ENCODE assay signal across 2 cellular contexts in the genomic region with DNA sequence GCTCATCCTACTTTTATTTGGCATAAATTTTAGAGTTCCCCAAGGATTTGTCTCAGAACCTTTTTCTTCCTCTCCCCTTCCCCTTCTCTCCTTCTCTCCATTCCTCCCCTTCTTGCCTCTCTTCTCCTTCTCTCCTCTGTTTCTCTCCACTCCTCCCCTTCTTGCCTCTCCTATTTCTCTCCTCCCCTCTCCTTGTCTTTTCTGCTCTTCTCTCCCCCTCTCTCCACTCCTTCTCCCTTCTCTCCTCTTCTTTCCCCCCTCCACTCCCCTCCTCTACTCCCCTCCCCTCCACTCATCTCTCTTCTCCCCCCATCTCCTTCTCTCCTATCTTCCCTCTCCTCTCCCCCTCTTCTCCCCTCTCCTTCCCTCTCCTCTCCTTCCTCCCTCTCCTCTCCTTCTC.
TF ChIP-seq lines count a peak whose summit lies in the region.

No MANE protein-coding gene starts in this region.

TF ChIP-seq in HepG2, 621 proteins besides CTCF, POLR2A, EP300 and RAD21:
- TF ChIP-seq ZNF530 (CRISPR knock-in tag; IDR thresholded peaks at IDR 0.05; ENCODE audit: low read depth) (no peak), ZNF546 (CRISPR knock-in tag; conservative IDR thresholded peaks at IDR 0.05) (no peak), ZNF468 (CRISPR knock-in tag; IDR thresholded peaks at IDR 0.05) (no peak), PCBP2 (optimal IDR thresholded peaks at IDR 0.05; ENCODE audit: low read depth, low read length, poor library complexity, severe bottlenecking) (peak; percentile 66), FOXK1 (CRISPR knock-in tag; IDR thresholded peaks at IDR 0.05; ENCODE audit: borderline replicate concordance, low read depth) (no peak), SETDB1 (CRISPR knock-in tag; IDR thresholded peaks at IDR 0.05; ENCODE audit: borderline replicate concordance) (no peak), ZNF83 (CRISPR knock-in tag; IDR thresholded peaks at IDR 0.05; ENCODE audit: borderline replicate concordance) (no peak), NR2F1 (CRISPR knock-in tag; IDR thresholded peaks at IDR 0.05) (no peak)
- TF ChIP-seq, protein P1, sequence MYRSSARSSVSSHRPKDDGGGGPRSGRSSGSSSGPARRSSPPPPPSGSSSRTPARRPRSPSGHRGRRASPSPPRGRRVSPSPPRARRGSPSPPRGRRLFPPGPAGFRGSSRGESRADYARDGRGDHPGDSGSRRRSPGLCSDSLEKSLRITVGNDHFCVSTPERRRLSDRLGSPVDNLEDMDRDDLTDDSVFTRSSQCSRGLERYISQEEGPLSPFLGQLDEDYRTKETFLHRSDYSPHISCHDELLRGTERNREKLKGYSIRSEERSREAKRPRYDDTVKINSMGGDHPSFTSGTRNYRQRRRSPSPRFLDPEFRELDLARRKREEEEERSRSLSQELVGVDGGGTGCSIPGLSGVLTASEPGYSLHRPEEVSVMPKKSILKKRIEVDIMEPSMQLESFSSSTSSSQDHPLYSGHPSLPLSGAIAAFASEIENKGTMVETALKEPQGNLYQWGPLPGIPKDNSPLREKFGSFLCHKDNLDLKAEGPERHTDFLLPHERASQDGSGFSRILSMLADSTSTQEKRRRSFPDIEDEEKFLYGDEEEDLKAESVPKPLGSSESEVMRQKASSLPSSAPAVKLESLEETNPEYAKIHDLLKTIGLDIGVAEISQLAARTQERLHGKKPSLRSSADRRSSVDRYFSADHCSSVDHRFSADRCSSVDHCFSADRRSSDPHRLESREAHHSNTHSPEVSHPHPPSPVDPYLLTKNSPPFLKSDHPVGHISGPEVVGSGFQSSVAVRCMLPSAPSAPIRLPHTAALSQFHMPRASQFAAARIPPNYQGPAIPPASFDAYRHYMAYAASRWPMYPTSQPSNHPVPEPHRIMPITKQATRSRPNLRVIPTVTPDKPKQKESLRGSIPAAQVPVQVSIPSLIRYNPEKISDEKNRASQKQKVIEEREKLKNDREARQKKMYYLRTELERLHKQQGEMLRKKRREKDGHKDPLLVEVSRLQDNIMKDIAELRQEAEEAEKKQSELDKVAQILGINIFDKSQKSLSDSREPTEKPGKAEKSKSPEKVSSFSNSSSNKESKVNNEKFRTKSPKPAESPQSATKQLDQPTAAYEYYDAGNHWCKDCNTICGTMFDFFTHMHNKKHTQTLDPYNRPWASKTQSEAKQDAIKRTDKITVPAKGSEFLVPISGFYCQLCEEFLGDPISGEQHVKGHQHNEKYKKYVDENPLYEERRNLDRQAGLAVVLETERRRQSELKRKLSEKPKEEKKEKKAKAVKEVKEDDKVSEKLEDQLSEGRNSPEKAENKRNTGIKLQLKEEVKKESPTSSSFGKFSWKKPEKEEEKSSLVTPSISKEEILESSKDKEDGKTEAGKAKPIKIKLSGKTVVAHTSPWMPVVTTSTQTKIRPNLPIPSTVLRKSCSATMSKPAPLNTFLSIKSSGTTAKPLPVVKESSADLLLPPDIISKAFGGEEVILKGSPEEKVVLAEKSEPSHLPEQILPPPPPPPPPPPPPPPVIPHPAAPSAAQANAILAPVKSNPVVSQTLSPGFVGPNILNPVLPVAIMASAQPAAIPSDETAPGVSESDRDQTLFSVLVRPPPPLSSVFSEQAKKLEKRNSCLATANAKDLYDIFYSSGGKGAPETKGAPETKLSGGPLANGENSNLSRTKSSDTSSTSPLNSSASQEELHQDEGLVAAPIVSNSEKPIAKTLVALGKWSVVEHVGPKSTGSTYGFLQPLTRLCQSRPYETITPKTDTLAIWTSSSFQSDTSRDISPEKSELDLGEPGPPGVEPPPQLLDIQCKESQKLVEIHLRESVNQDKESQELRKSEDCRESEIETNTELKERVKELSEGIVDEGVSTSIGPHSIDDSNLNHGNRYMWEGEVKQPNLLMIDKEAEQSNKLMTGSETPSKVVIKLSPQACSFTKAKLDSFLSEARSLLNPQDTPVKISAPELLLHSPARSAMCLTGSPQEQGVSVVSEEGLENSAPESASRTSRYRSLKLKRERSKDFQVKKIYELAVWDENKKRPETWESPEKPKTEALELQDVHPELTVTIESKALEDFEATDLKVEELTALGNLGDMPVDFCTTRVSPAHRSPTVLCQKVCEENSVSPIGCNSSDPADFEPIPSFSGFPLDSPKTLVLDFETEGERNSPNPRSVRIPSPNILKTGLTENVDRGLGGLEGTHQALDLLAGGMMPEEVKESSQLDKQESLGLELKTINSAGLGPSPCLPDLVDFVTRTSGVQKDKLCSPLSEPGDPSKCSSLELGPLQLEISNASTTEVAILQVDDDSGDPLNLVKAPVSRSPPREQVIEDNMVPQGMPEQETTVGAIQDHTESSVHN (CRISPR knock-in tag; IDR thresholded peaks at IDR 0.05): no peak

TF ChIP-seq in K562, 482 proteins besides CTCF, POLR2A, EP300 and RAD21:
- no peak for TF ChIP-seq KAT2B (IDR thresholded peaks at IDR 0.05; ENCODE audit: low read depth, low read length)
- no peak for TF ChIP-seq KLF16 (IDR thresholded peaks at IDR 0.05)
- no peak for TF ChIP-seq COPS2 (conservative IDR thresholded peaks at IDR 0.05)
- no peak for TF ChIP-seq SMAD1 (IDR thresholded peaks at IDR 0.05; ENCODE audit: low read depth, low read length, partially characterized antibody)
- no peak for TF ChIP-seq NR3C1 (CRISPR knock-in tag; IDR thresholded peaks at IDR 0.05)
- TF ChIP-seq, protein P2, sequence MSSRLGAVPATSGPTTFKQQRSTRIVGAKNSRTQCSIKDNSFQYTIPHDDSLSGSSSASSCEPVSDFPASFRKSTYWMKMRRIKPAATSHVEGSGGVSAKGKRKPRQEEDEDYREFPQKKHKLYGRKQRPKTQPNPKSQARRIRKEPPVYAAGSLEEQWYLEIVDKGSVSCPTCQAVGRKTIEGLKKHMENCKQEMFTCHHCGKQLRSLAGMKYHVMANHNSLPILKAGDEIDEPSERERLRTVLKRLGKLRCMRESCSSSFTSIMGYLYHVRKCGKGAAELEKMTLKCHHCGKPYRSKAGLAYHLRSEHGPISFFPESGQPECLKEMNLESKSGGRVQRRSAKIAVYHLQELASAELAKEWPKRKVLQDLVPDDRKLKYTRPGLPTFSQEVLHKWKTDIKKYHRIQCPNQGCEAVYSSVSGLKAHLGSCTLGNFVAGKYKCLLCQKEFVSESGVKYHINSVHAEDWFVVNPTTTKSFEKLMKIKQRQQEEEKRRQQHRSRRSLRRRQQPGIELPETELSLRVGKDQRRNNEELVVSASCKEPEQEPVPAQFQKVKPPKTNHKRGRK (tag; IDR thresholded peaks at IDR 0.05): peak; percentile 84
- TF ChIP-seq SMAD2 (IDR thresholded peaks at IDR 0.05; ENCODE audit: low read depth, low read length): no peak
- no peak for TF ChIP-seq RBM22 (IDR thresholded peaks at IDR 0.05; ENCODE audit: low read depth, low read length, poor library complexity, severe bottlenecking)
- no peak for TF ChIP-seq HDAC1 (IDR thresholded peaks at IDR 0.05)
- no peak for TF ChIP-seq ILK (tag; IDR thresholded peaks at IDR 0.05; ENCODE audit: borderline replicate concordance, low read depth)
- TF ChIP-seq HIVEP1 (CRISPR knock-in tag; IDR thresholded peaks at IDR 0.05): no peak
- TF ChIP-seq RBM39 (optimal IDR thresholded peaks at IDR 0.05; ENCODE audit: low read depth, low read length): peak; percentile 52
- no peak for TF ChIP-seq MEF2D (tag; conservative IDR thresholded peaks at IDR 0.05; ENCODE audit: low read depth)
- TF ChIP-seq, protein P3, sequence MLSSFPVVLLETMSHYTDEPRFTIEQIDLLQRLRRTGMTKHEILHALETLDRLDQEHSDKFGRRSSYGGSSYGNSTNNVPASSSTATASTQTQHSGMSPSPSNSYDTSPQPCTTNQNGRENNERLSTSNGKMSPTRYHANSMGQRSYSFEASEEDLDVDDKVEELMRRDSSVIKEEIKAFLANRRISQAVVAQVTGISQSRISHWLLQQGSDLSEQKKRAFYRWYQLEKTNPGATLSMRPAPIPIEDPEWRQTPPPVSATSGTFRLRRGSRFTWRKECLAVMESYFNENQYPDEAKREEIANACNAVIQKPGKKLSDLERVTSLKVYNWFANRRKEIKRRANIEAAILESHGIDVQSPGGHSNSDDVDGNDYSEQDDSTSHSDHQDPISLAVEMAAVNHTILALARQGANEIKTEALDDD (IDR thresholded peaks at IDR 0.05): no peak
- TF ChIP-seq, protein P4, sequence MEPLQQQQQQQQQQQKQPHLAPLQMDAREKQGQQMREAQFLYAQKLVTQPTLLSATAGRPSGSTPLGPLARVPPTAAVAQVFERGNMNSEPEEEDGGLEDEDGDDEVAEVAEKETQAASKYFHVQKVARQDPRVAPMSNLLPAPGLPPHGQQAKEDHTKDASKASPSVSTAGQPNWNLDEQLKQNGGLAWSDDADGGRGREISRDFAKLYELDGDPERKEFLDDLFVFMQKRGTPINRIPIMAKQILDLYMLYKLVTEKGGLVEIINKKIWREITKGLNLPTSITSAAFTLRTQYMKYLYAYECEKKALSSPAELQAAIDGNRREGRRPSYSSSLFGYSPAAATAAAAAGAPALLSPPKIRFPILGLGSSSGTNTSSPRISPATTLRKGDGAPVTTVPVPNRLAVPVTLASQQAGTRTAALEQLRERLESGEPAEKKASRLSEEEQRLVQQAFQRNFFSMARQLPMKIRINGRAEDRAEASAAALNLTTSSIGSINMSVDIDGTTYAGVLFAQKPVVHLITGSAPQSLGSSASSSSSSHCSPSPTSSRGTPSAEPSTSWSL (CRISPR knock-in tag; IDR thresholded peaks at IDR 0.05; ENCODE audit: borderline replicate concordance): no peak
- no peak for TF ChIP-seq ETV6 (IDR thresholded peaks at IDR 0.05; ENCODE audit: borderline replicate concordance in 1 of 2, low read depth in 2 of 2, low read length in 1 of 2)
- TF ChIP-seq ETV6 (CRISPR knock-in tag; IDR thresholded peaks at IDR 0.05; ENCODE audit: borderline replicate concordance): no peak
- 0 out of 4 replicates have a peak, but pooled peaks of 1 of the 2 experiments have one; percentile 13 for TF ChIP-seq TRIM24 (IDR thresholded peaks at IDR 0.05)
- no peak for TF ChIP-seq NR1H2 (CRISPR knock-in tag; IDR thresholded peaks at IDR 0.05)
- TF ChIP-seq SP2 (IDR thresholded peaks at IDR 0.05; ENCODE audit: extremely low read depth, low read depth, low read length, poor library complexity, severe bottlenecking): no peak
- TF ChIP-seq EZH2 (IDR thresholded peaks at IDR 0.05; ENCODE audit: borderline replicate concordance, low read depth, low read length): no peak
- TF ChIP-seq CC2D1A (IDR thresholded peaks at IDR 0.05): 0 out of 2 replicates have a peak, but pooled peaks have one; percentile 16
- no peak for TF ChIP-seq NCOA6 (IDR thresholded peaks at IDR 0.05)
- TF ChIP-seq, protein P5, sequence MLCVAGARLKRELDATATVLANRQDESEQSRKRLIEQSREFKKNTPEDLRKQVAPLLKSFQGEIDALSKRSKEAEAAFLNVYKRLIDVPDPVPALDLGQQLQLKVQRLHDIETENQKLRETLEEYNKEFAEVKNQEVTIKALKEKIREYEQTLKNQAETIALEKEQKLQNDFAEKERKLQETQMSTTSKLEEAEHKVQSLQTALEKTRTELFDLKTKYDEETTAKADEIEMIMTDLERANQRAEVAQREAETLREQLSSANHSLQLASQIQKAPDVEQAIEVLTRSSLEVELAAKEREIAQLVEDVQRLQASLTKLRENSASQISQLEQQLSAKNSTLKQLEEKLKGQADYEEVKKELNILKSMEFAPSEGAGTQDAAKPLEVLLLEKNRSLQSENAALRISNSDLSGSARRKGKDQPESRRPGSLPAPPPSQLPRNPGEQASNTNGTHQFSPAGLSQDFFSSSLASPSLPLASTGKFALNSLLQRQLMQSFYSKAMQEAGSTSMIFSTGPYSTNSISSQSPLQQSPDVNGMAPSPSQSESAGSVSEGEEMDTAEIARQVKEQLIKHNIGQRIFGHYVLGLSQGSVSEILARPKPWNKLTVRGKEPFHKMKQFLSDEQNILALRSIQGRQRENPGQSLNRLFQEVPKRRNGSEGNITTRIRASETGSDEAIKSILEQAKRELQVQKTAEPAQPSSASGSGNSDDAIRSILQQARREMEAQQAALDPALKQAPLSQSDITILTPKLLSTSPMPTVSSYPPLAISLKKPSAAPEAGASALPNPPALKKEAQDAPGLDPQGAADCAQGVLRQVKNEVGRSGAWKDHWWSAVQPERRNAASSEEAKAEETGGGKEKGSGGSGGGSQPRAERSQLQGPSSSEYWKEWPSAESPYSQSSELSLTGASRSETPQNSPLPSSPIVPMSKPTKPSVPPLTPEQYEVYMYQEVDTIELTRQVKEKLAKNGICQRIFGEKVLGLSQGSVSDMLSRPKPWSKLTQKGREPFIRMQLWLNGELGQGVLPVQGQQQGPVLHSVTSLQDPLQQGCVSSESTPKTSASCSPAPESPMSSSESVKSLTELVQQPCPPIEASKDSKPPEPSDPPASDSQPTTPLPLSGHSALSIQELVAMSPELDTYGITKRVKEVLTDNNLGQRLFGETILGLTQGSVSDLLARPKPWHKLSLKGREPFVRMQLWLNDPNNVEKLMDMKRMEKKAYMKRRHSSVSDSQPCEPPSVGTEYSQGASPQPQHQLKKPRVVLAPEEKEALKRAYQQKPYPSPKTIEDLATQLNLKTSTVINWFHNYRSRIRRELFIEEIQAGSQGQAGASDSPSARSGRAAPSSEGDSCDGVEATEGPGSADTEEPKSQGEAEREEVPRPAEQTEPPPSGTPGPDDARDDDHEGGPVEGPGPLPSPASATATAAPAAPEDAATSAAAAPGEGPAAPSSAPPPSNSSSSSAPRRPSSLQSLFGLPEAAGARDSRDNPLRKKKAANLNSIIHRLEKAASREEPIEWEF (CRISPR knock-in tag; IDR thresholded peaks at IDR 0.05): no peak
